27 cellular contexts compared by ENCODE assay signal in genomic region chr4:89166971-89167475, GRCh38.
"Had no signal": no experiment of that assay in that cellular context is flagged by ENCODE, and none has a peak within 500 bp of the region (broad histone marks: within the 10 kb centered on the region; RNA-seq: fewer than 3 reads in every experiment).

No MANE protein-coding gene starts in this region.

- H3K9me3 ChIP-seq: gastroesophageal sphincter, lower lobe of right lung, ovary, psoas muscle, right lobe of liver, thoracic aorta, tibial nerve, upper lobe of left lung had no signal

- H3K27me3 Mint-ChIP-seq: stimulated activated naive B cell treated with anti-CD40 and anti-IgM and Interleukin-4, amounts not matched to agents 10 μg/mL and 1 μg/mL and 100 μg/mL, for 72 hours had no signal

- DNase-seq: dermis blood vessel endothelial cell; effector memory CD8-positive, alpha-beta T cell; heart left ventricle; kidney; left ventricle myocardium superior; lower lobe of right lung; naive thymus-derived CD8-positive, alpha-beta T cell; occipital lobe; ovary; posterior cingulate gyrus; psoas muscle; right lobe of liver; small intestine; stimulated activated CD4-positive, alpha-beta T cell treated with anti-CD3 and anti-CD28 coated beads, Interleukin-15, amount 100 ng/mL, for 24 hours; stimulated activated CD4-positive, alpha-beta T cell treated with anti-CD3 and anti-CD28 coated beads, Interleukin-2, amount 100 ng/mL, for 48 hours; stimulated activated naive B cell treated with anti-CD40 and anti-IgM and Interleukin-4, amounts not matched to agents 10 μg/mL and 1 μg/mL and 100 μg/mL, for 72 hours; upper lobe of left lung had no signal

- H3K27ac Mint-ChIP-seq: effector memory CD8-positive, alpha-beta T cell; naive thymus-derived CD8-positive, alpha-beta T cell; stimulated activated naive B cell treated with anti-CD40 and anti-IgM and Interleukin-4, amounts not matched to agents 10 μg/mL and 1 μg/mL and 100 μg/mL, for 72 hours; stimulated activated naive CD8-positive, alpha-beta T cell treated with anti-CD3 and anti-CD28 coated beads, Interleukin-15, Interleukin-2, amounts not matched to agents 100 ng/mL and 50 ng/mL, for 24 hours had no signal

- FAIRE-seq: endometrium, kidney, small intestine, urothelium cell line had no signal

- H3K9me3 Mint-ChIP-seq: effector memory CD8-positive, alpha-beta T cell; naive thymus-derived CD8-positive, alpha-beta T cell; stimulated activated naive B cell treated with anti-CD40 and anti-IgM and Interleukin-4, amounts not matched to agents 10 μg/mL and 1 μg/mL and 100 μg/mL, for 72 hours; stimulated activated naive CD8-positive, alpha-beta T cell treated with anti-CD3 and anti-CD28 coated beads, Interleukin-15, Interleukin-2, amounts not matched to agents 100 ng/mL and 50 ng/mL, for 24 hours had no signal

- H3K27ac ChIP-seq: coronary artery, foreskin keratinocyte, gastroesophageal sphincter, heart left ventricle, hepatocyte, lower lobe of right lung, ovary, psoas muscle, right lobe of liver, thoracic aorta, tibial nerve, upper lobe of left lung had no signal

- H3K4me3 Mint-ChIP-seq: effector memory CD8-positive, alpha-beta T cell; naive thymus-derived CD8-positive, alpha-beta T cell; stimulated activated naive B cell treated with anti-CD40 and anti-IgM and Interleukin-4, amounts not matched to agents 10 μg/mL and 1 μg/mL and 100 μg/mL, for 72 hours; stimulated activated naive CD8-positive, alpha-beta T cell treated with anti-CD3 and anti-CD28 coated beads, Interleukin-15, Interleukin-2, amounts not matched to agents 100 ng/mL and 50 ng/mL, for 24 hours had no signal

- H3K27me3 ChIP-seq: foreskin keratinocyte, gastroesophageal sphincter, heart left ventricle, hepatocyte, ovary, right lobe of liver, tibial nerve, upper lobe of left lung had no signal

- H3K36me3 ChIP-seq: gastroesophageal sphincter, heart left ventricle, lower lobe of right lung, ovary, right lobe of liver, thoracic aorta, tibial nerve, upper lobe of left lung had no signal

- H3K4me3 ChIP-seq: coronary artery, gastroesophageal sphincter, heart left ventricle, hepatocyte, lower lobe of right lung, ovary, psoas muscle, right lobe of liver, thoracic aorta, tibial nerve, upper lobe of left lung had no signal

- H3K36me3 Mint-ChIP-seq: naive thymus-derived CD8-positive, alpha-beta T cell; stimulated activated naive B cell treated with anti-CD40 and anti-IgM and Interleukin-4, amounts not matched to agents 10 μg/mL and 1 μg/mL and 100 μg/mL, for 72 hours had no signal

- H3K4me2 ChIP-seq: hepatocyte had no signal

- ATAC-seq: effector memory CD8-positive, alpha-beta T cell; esophagus mucosa; foreskin keratinocyte; gastroesophageal sphincter; heart left ventricle; left ventricle myocardium superior; lower lobe of right lung; naive thymus-derived CD8-positive, alpha-beta T cell; psoas muscle; right lobe of liver; stimulated activated naive B cell treated with anti-CD40 and anti-IgM and Interleukin-4, amounts not matched to agents 10 μg/mL and 1 μg/mL and 100 μg/mL, for 72 hours had no signal

- H3K4me1 Mint-ChIP-seq: naive thymus-derived CD8-positive, alpha-beta T cell; stimulated activated naive B cell treated with anti-CD40 and anti-IgM and Interleukin-4, amounts not matched to agents 10 μg/mL and 1 μg/mL and 100 μg/mL, for 72 hours had no signal

- H2AFZ ChIP-seq: hepatocyte had no signal

- H3K4me1 ChIP-seq: foreskin keratinocyte, heart left ventricle, lower lobe of right lung, psoas muscle, right lobe of liver had no signal

- H3K79me2 ChIP-seq: hepatocyte had no signal
